2 cellular contexts compared by ENCODE assay signal in genomic region chr18:63314991-63315662, GRCh38.
TF ChIP-seq lines count a peak whose summit lies in the region.

No MANE protein-coding gene starts in this region.

TF ChIP-seq in GM12878, 131 proteins besides CTCF, POLR2A, EP300 and RAD21 (continues in another document):
- peak; percentile 53; the same call in 1 of the 2 replicates for TF ChIP-seq POLR2AphosphoS2 (IDR thresholded peaks at IDR 0.05; ENCODE audit: low read depth, low read length)
- no peak for TF ChIP-seq SMARCA5 (IDR thresholded peaks at IDR 0.05)
- TF ChIP-seq ZBED1 (IDR thresholded peaks at IDR 0.05; ENCODE audit: borderline replicate concordance), result no peak
- TF ChIP-seq ZNF384 (IDR thresholded peaks at IDR 0.05; ENCODE audit: borderline replicate concordance, low read depth, low read length), result no peak
- TF ChIP-seq ZNF622 (IDR thresholded peaks at IDR 0.05), result no peak
- no peak for TF ChIP-seq E4F1 (IDR thresholded peaks at IDR 0.05; ENCODE audit: borderline replicate concordance, partially characterized antibody)
- peak; percentile 21 for TF ChIP-seq SMAD1 (IDR thresholded peaks at IDR 0.05; ENCODE audit: low read depth, partially characterized antibody)
- TF ChIP-seq PML (IDR thresholded peaks at IDR 0.05; ENCODE audit: low read length), result no peak
- peak; percentile 72 for TF ChIP-seq MLLT1 (IDR thresholded peaks at IDR 0.05)
- 0 out of 2 replicates have a peak, but pooled peaks have one; percentile 7 for TF ChIP-seq IKZF1 (conservative IDR thresholded peaks at IDR 0.05)
- no peak for TF ChIP-seq MTA2 (IDR thresholded peaks at IDR 0.05; ENCODE audit: low read depth)
- TF ChIP-seq NKRF (conservative IDR thresholded peaks at IDR 0.05), result no peak
- peak; percentile 76 for TF ChIP-seq POLR2AphosphoS5 (IDR thresholded peaks at IDR 0.05; ENCODE audit: low read length)
- no peak for TF ChIP-seq CUX1 (IDR thresholded peaks at IDR 0.05; ENCODE audit: insufficient replicate concordance, low read depth, low read length)

TF ChIP-seq in HEK293T, 16 proteins besides CTCF, POLR2A, EP300 and RAD21:
- no peak for TF ChIP-seq FOXM1 (IDR thresholded peaks at IDR 0.05; ENCODE audit: borderline replicate concordance)
- TF ChIP-seq HDGF (IDR thresholded peaks at IDR 0.05; ENCODE audit: borderline replicate concordance), result no peak
- no peak for TF ChIP-seq FOXA1 (IDR thresholded peaks at IDR 0.05)
- no peak for TF ChIP-seq LEF1 (IDR thresholded peaks at IDR 0.05; ENCODE audit: borderline replicate concordance)
- no peak for TF ChIP-seq L3MBTL2 (conservative IDR thresholded peaks at IDR 0.05)
- no peak for TF ChIP-seq SUZ12 (IDR thresholded peaks at IDR 0.05)
- TF ChIP-seq ELF4 (IDR thresholded peaks at IDR 0.05), result no peak
- no peak for TF ChIP-seq TARDBP (IDR thresholded peaks at IDR 0.05)
- no peak for TF ChIP-seq SP1 (IDR thresholded peaks at IDR 0.05)
- TF ChIP-seq BHLHE40 (IDR thresholded peaks at IDR 0.05; ENCODE audit: borderline replicate concordance), result no peak
- TF ChIP-seq NFRKB (IDR thresholded peaks at IDR 0.05), result no peak
- TF ChIP-seq FOXK2 (IDR thresholded peaks at IDR 0.05), result no peak
- TF ChIP-seq CTBP1 (IDR thresholded peaks at IDR 0.05; ENCODE audit: borderline replicate concordance), result no peak
- TF ChIP-seq PKNOX1 (IDR thresholded peaks at IDR 0.05), result no peak
- no peak for TF ChIP-seq ARNT (IDR thresholded peaks at IDR 0.05)
- no peak for TF ChIP-seq ZNF384 (IDR thresholded peaks at IDR 0.05)
